ENCODE assay signal across 1 cellular context in the genomic region with DNA sequence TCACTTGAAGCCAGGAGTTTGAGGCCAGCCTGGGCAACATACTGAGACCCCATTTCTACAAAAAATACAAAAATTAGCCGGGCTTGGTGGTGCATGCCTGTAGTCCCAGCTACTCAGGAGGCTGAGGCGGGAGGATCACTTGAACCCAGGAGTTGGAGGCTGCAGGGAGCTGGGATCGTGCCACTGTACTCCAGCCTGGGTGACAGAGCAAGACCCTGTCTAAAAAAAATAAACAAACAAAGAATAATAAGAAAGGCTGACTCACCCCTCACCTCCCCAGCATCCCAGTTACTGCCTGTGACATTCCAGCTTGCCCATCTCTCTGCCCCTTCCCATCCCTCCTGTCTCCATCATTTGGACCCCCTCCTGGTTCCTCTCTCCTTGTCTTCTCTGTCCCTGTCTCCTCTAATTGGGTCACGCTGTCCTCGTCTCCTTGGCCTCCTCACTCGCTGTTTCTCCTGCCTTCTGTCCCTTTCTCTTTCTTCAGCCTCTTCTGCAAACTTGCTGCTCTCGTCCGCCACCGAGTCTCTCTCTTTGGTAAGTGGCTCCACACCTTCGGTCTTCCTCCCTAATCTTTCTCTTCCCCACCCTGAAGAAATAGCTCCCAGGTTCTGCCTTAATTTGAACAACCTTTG.
TF ChIP-seq lines count a peak whose summit lies in the region.

No MANE protein-coding gene starts in this region.

TF ChIP-seq in WTC11, 78 proteins besides CTCF, POLR2A, EP300 and RAD21:
- TF ChIP-seq PRRX2 (CRISPR knock-in tag; IDR thresholded peaks at IDR 0.05) (no peak), ZNF219 (CRISPR knock-in tag; IDR thresholded peaks at IDR 0.05; ENCODE audit: borderline replicate concordance) (no peak), RORB (CRISPR knock-in tag; IDR thresholded peaks at IDR 0.05) (no peak), ELF4 (CRISPR knock-in tag; IDR thresholded peaks at IDR 0.05; ENCODE audit: low read depth) (no peak), ZNF423 (CRISPR knock-in tag; IDR thresholded peaks at IDR 0.05) (no peak), ZNF317 (CRISPR knock-in tag; IDR thresholded peaks at IDR 0.05; ENCODE audit: borderline replicate concordance, low read depth) (no peak), NFYB (CRISPR knock-in tag; conservative IDR thresholded peaks at IDR 0.05; ENCODE audit: low read depth) (no peak), NFATC4 (CRISPR knock-in tag; IDR thresholded peaks at IDR 0.05) (no peak), HMGA2 (CRISPR knock-in tag; IDR thresholded peaks at IDR 0.05) (no peak), MXD4 (CRISPR knock-in tag; IDR thresholded peaks at IDR 0.05; ENCODE audit: borderline replicate concordance) (no peak)
- TF ChIP-seq, protein P1, sequence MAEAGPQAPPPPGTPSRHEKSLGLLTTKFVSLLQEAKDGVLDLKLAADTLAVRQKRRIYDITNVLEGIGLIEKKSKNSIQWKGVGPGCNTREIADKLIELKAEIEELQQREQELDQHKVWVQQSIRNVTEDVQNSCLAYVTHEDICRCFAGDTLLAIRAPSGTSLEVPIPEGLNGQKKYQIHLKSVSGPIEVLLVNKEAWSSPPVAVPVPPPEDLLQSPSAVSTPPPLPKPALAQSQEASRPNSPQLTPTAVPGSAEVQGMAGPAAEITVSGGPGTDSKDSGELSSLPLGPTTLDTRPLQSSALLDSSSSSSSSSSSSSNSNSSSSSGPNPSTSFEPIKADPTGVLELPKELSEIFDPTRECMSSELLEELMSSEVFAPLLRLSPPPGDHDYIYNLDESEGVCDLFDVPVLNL (CRISPR knock-in tag; IDR thresholded peaks at IDR 0.05; ENCODE audit: borderline replicate concordance, low read depth) = no peak
- TF ChIP-seq, protein P2, sequence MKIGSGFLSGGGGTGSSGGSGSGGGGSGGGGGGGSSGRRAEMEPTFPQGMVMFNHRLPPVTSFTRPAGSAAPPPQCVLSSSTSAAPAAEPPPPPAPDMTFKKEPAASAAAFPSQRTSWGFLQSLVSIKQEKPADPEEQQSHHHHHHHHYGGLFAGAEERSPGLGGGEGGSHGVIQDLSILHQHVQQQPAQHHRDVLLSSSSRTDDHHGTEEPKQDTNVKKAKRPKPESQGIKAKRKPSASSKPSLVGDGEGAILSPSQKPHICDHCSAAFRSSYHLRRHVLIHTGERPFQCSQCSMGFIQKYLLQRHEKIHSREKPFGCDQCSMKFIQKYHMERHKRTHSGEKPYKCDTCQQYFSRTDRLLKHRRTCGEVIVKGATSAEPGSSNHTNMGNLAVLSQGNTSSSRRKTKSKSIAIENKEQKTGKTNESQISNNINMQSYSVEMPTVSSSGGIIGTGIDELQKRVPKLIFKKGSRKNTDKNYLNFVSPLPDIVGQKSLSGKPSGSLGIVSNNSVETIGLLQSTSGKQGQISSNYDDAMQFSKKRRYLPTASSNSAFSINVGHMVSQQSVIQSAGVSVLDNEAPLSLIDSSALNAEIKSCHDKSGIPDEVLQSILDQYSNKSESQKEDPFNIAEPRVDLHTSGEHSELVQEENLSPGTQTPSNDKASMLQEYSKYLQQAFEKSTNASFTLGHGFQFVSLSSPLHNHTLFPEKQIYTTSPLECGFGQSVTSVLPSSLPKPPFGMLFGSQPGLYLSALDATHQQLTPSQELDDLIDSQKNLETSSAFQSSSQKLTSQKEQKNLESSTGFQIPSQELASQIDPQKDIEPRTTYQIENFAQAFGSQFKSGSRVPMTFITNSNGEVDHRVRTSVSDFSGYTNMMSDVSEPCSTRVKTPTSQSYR (CRISPR knock-in tag; IDR thresholded peaks at IDR 0.05) = no peak
- TF ChIP-seq, protein P3, sequence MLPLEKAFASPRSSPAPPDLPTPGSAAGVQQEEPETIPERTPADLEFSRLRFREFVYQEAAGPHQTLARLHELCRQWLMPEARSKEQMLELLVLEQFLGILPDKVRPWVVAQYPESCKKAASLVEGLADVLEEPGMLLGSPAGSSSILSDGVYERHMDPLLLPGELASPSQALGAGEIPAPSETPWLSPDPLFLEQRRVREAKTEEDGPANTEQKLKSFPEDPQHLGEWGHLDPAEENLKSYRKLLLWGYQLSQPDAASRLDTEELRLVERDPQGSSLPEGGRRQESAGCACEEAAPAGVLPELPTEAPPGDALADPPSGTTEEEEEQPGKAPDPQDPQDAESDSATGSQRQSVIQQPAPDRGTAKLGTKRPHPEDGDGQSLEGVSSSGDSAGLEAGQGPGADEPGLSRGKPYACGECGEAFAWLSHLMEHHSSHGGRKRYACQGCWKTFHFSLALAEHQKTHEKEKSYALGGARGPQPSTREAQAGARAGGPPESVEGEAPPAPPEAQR (CRISPR knock-in tag; IDR thresholded peaks at IDR 0.05) = no peak
- TF ChIP-seq, protein P4, sequence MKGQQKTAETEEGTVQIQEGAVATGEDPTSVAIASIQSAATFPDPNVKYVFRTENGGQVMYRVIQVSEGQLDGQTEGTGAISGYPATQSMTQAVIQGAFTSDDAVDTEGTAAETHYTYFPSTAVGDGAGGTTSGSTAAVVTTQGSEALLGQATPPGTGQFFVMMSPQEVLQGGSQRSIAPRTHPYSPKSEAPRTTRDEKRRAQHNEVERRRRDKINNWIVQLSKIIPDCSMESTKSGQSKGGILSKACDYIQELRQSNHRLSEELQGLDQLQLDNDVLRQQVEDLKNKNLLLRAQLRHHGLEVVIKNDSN (CRISPR knock-in tag; IDR thresholded peaks at IDR 0.05) = no peak
- TF ChIP-seq, protein P5, sequence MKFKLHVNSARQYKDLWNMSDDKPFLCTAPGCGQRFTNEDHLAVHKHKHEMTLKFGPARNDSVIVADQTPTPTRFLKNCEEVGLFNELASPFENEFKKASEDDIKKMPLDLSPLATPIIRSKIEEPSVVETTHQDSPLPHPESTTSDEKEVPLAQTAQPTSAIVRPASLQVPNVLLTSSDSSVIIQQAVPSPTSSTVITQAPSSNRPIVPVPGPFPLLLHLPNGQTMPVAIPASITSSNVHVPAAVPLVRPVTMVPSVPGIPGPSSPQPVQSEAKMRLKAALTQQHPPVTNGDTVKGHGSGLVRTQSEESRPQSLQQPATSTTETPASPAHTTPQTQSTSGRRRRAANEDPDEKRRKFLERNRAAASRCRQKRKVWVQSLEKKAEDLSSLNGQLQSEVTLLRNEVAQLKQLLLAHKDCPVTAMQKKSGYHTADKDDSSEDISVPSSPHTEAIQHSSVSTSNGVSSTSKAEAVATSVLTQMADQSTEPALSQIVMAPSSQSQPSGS (CRISPR knock-in tag; IDR thresholded peaks at IDR 0.05; ENCODE audit: borderline replicate concordance, low read depth) = no peak
- TF ChIP-seq, protein P6, sequence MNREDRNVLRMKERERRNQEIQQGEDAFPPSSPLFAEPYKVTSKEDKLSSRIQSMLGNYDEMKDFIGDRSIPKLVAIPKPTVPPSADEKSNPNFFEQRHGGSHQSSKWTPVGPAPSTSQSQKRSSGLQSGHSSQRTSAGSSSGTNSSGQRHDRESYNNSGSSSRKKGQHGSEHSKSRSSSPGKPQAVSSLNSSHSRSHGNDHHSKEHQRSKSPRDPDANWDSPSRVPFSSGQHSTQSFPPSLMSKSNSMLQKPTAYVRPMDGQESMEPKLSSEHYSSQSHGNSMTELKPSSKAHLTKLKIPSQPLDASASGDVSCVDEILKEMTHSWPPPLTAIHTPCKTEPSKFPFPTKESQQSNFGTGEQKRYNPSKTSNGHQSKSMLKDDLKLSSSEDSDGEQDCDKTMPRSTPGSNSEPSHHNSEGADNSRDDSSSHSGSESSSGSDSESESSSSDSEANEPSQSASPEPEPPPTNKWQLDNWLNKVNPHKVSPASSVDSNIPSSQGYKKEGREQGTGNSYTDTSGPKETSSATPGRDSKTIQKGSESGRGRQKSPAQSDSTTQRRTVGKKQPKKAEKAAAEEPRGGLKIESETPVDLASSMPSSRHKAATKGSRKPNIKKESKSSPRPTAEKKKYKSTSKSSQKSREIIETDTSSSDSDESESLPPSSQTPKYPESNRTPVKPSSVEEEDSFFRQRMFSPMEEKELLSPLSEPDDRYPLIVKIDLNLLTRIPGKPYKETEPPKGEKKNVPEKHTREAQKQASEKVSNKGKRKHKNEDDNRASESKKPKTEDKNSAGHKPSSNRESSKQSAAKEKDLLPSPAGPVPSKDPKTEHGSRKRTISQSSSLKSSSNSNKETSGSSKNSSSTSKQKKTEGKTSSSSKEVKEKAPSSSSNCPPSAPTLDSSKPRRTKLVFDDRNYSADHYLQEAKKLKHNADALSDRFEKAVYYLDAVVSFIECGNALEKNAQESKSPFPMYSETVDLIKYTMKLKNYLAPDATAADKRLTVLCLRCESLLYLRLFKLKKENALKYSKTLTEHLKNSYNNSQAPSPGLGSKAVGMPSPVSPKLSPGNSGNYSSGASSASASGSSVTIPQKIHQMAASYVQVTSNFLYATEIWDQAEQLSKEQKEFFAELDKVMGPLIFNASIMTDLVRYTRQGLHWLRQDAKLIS (CRISPR knock-in tag; IDR thresholded peaks at IDR 0.05; ENCODE audit: borderline replicate concordance) = no peak
